In genomic region chr14:102878970-102879460, GRCh38 we compare ENCODE assay signal across 1 cellular context.
TF ChIP-seq lines count a peak whose summit lies in the region.

No MANE protein-coding gene starts in this region.

TF ChIP-seq in GM12878, 131 proteins besides CTCF, POLR2A, EP300 and RAD21 (continued from another document):
- TF ChIP-seq RCOR1 (conservative IDR thresholded peaks at IDR 0.05; ENCODE audit: low read depth, low read length), result no peak
- TF ChIP-seq ZBTB33 (IDR thresholded peaks at IDR 0.05), result no peak
- no peak for TF ChIP-seq NBN (IDR thresholded peaks at IDR 0.05)
- TF ChIP-seq TCF3 (IDR thresholded peaks at IDR 0.05; ENCODE audit: borderline replicate concordance, insufficient read depth, low read depth, low read length), result no peak
- no peak for TF ChIP-seq RAD51 (IDR thresholded peaks at IDR 0.05)
